8 cellular contexts compared by ENCODE assay signal in the genomic region with DNA sequence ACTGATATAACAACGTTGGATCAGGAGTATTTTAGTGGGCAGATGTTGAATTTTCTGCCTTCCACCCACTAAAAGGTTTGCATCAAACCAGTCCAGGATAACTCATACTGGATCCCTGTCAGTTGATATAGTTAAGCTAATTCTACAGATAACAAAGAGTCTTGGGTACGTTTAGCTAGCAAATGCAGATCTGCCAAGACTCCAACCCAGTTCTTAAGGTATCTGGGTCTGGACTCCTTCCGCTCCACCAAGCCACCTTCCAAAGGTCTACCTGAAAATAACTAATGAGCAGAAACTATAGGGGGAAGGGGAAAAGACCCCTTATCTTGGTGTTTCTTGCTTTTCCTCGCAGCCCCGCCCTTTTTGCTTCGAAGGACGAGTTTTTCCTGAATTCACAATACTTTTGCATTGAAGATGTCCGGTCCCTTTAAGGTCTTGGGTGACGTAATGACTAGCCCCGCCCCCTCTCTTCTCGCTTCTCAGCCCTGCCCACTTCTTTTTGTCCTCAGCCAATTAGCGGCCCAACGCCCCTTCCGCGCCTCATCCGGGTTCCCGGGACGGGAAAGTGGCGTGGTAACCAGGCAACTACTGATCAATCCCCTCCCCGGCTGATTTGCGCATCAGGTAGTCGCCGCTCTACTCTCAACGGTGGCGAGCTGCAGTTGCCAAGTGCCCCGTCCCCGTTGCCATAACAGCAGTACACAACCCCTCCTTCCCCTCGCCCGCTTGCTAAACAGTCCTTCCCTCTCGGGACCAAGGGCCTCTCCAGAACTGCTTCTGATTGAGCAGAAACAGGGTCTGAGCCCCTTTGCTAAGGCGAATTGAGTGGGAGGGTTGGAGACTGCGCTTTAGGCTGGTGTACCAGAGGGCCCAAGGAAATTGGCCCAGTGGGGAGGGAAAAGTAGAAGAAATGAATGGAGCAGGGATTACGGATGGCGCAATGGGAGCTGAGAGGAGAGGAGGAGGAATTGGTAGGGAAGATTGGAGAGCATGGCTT. TPM values are rescaled to one million over a fixed set of nuclear protein-coding genes. Genes with fewer than 3 reads are reported as not detected.
DNase-seq lines count a peak whose midpoint lies in the region; ATAC-seq, FAIRE-seq and TF ChIP-seq lines count a peak whose summit lies in the region.

A gene with protein sequence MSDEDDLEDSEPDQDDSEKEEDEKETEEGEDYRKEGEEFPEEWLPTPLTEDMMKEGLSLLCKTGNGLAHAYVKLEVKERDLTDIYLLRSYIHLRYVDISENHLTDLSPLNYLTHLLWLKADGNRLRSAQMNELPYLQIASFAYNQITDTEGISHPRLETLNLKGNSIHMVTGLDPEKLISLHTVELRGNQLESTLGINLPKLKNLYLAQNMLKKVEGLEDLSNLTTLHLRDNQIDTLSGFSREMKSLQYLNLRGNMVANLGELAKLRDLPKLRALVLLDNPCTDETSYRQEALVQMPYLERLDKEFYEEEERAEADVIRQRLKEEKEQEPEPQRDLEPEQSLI (plus strand): TSS at position 543 of the 997 bp plus-strand sequence. CDS start 812 bp downstream, outside the sequence.

- DNase-seq in NCI-H1694 treated with DMSO at 0.1 percent for 48 hours (lab: John Stamatoyannopoulos, UW) (peak; percentile 96), T-helper 17 cell (peak; percentile 90 to 97 (median 95)), ascending aorta (ENCODE audit: low spot score in 2 of 2) (peak; percentile 89 to 99), right cardiac atrium (peak; percentile 98 to 99 (median 98)), psoas muscle (peak; percentile 95 to 96), urothelium cell line (ENCODE audit: low spot score) (peak; percentile 97)

- H3K36me3 ChIP-seq in ascending aorta (peaks cover 0 to 4% of the 10 kb centered on the region in 2 donors), psoas muscle (ENCODE audit: insufficient read depth in 1 of 2, low read depth in 1 of 2) (peaks cover 0 to 22% of the 10 kb centered on the region in 2 donors)

- peak; percentile 50 for TF ChIP-seq POLR2A in GM15510 (IDR thresholded peaks at IDR 0.05; ENCODE audit: borderline replicate concordance, extremely low read depth, insufficient read length)

- no peaks in the 10 kb centered on the region for H3K27me3 Mint-ChIP-seq in T-helper 17 cell

- ATAC-seq in HG02870 (IDR thresholded peaks at IDR 0.05; ENCODE audit: unreplicated experiment) = peak; percentile 92
- peak; percentile 97 for ATAC-seq in T-helper 17 cell
- peak; percentile 95 to 96 for ATAC-seq in right cardiac atrium
- peak; percentile 96 to 99 (median 98) for ATAC-seq in psoas muscle

- FAIRE-seq in urothelium cell line (lab: Jason Lieb, UNC) = peak; percentile 95

- peak within 1 kb of the TSS; percentile 49 for H3K4me3 Mint-ChIP-seq in T-helper 17 cell

- TF ChIP-seq CTCF in ascending aorta (IDR thresholded peaks at IDR 0.05) = no peak
- TF ChIP-seq CTCF in psoas muscle (IDR thresholded peaks at IDR 0.05) = no peak

- H3K27ac ChIP-seq in ascending aorta = peak within 1 kb of the TSS; percentile 73 to 82
- H3K27ac ChIP-seq in right cardiac atrium (ENCODE audit: low read length) = peak within 1 kb of the TSS; percentile 69
- H3K27ac ChIP-seq in psoas muscle = peak within 1 kb of the TSS; percentile 47

- H3K36me3 Mint-ChIP-seq in T-helper 17 cell (ENCODE audit: low read depth) = no peaks in the 10 kb centered on the region

- H3K4me1 Mint-ChIP-seq in T-helper 17 cell = peaks cover 7% of the 10 kb centered on the region

- peak within 1 kb of the TSS; percentile 58 to 81 for H3K4me3 ChIP-seq in ascending aorta
- peak within 1 kb of the TSS; percentile 60 for H3K4me3 ChIP-seq in right cardiac atrium (ENCODE audit: low read length)
- peak within 1 kb of the TSS; percentile 91 for H3K4me3 ChIP-seq in psoas muscle

- H3K4me1 ChIP-seq in ascending aorta (peaks cover 0 to 5% of the 10 kb centered on the region in 2 donors), right cardiac atrium (ENCODE audit: control insufficient read depth, insufficient read depth, low read length) (no peaks in the 10 kb centered on the region), psoas muscle (peaks cover 5% of the 10 kb centered on the region)

- intact Hi-C loops in ascending aorta (cut with DNase I) (loop anchor here (1.0 kb wide), 3 partner anchors 13 to 37 kb away; partner anchors contain the start of genes SPSB2 and TPI1), right cardiac atrium (cut with DNase I) (no loop called here), psoas muscle (cut with DNase I) (no loop called here)

- no peaks in the 10 kb centered on the region for H3K27me3 ChIP-seq in ascending aorta
- no peaks in the 10 kb centered on the region for H3K27me3 ChIP-seq in right cardiac atrium (ENCODE audit: control insufficient read depth, insufficient read depth)
- H3K27me3 ChIP-seq in psoas muscle (ENCODE audit: insufficient read depth in 3 of 3, low read length in 2 of 3) = no peaks in the 10 kb centered on the region

- H3K9me3 ChIP-seq in T-helper 17 cell (ENCODE audit: control insufficient read depth, low read length, poor library complexity, severe bottlenecking) = no peaks in the 10 kb centered on the region
- H3K9me3 ChIP-seq in ascending aorta = no peaks in the 10 kb centered on the region
- no peaks in the 10 kb centered on the region for H3K9me3 ChIP-seq in right cardiac atrium (ENCODE audit: control insufficient read depth, low read length)
- H3K9me3 ChIP-seq in psoas muscle = no peaks in the 10 kb centered on the region

- 4% methylated on average over 34 of the region's 34 CpGs for WGBS in right cardiac atrium
- WGBS in psoas muscle, 3 donors = 4 to 5% (median 4%) methylated on average over 34 of the region's 34 CpGs

- H3K27ac Mint-ChIP-seq in T-helper 17 cell = no peak within 1 kb of the TSS

RNA-seq across cellular contexts. Expression of the gene that starts here (rescaled TPM):
- total RNA-seq in T-helper 17 cell (10 to 100 TPM in 1 of 2 donors, 1 to 10 TPM in 1; 7.3 to 13.4 TPM), ascending aorta (6.6 TPM), right cardiac atrium (10 to 100 TPM; 11.4 to 13.9 (median 12.1) TPM), psoas muscle (10 to 100 TPM; 10.2 to 14.9 (median 12.5) TPM)
- polyA plus RNA-seq in right cardiac atrium (15.0 TPM), psoas muscle (10 to 100 TPM in 2 of 3 donors, 1 to 10 TPM in 1; 9.5 to 29.0 (median 14.3) TPM)

Comparison
In these comparisons a context has a peak if more than half of its experiments do, and no peak if none do; other contexts are left out.
1. Peak in every context shown above with its lines: DNase-seq, ATAC-seq, H3K4me3 ChIP-seq and H3K27ac ChIP-seq.